ENCODE assay signal across 10 cellular contexts in genomic region chr6:44735631-44735963, GRCh38.
A peak's percentile ranks its signal among the peaks of the same experiment; 100 is the strongest.
DNase-seq lines count a peak whose midpoint lies in the region; ATAC-seq and TF ChIP-seq lines count a peak whose summit lies in the region.
"Had no signal": no experiment of that assay in that cellular context is flagged by ENCODE, and none has a peak within 500 bp of the region (broad histone marks: within the 10 kb centered on the region; RNA-seq: fewer than 3 reads in every experiment).

No MANE protein-coding gene starts in this region.

- H3K36me3 Mint-ChIP-seq in osteocyte (ENCODE audit: unreplicated experiment), result peaks cover 2% of the 10 kb centered on the region

- peak; percentile 19 to 48 for ATAC-seq in activated CD4-positive, CD25-positive, alpha-beta regulatory T cell treated with anti-CD3 and anti-CD28 coated beads, Interleukin-2, amount 50 U/mL, for 24 hours
- no peak for ATAC-seq in GM21576 (IDR thresholded peaks at IDR 0.05; ENCODE audit: unreplicated experiment)

- DNase-seq in activated CD4-positive, CD25-positive, alpha-beta regulatory T cell treated with anti-CD3 and anti-CD28 coated beads, Interleukin-2, amount 50 U/mL, for 72 hours, result no peak
- DNase-seq in HFF-Myc (ENCODE audit: extremely low read depth, low read depth) (peak; percentile 42), T1000 (lab: John Stamatoyannopoulos, UW) (peak; percentile 84), osteocyte (ENCODE audit: extremely low spot score, unreplicated experiment) (peak; percentile 72), cerebellar nuclear complex (lab: John Stamatoyannopoulos, UW) (no peak), dedifferentiated amniotic fluid mesenchymal stem cell (ENCODE audit: extremely low spot score) (no peak)
- DNase-seq: dermis blood vessel endothelial cell, Karpas-422 had no signal

- H3K4me3 ChIP-seq in HFF-Myc (replicated peaks; ENCODE audit: low read depth, low read length), result no peak overlapping the region

- TF ChIP-seq CTCF in HFF-Myc (IDR thresholded peaks at IDR 0.05; ENCODE audit: low read depth, low read length, missing control alignments) (no peak), osteocyte (IDR thresholded peaks at IDR 0.05) (no peak)

- peaks cover 45% of the 10 kb centered on the region for H3K4me1 Mint-ChIP-seq in osteocyte (ENCODE audit: unreplicated experiment)

- H3K27ac Mint-ChIP-seq in osteocyte (ENCODE audit: unreplicated experiment), result no peak overlapping the region

- no peak overlapping the region for H3K4me3 Mint-ChIP-seq in osteocyte (ENCODE audit: unreplicated experiment)

- H3K27me3 Mint-ChIP-seq in osteocyte (ENCODE audit: unreplicated experiment), result no peaks in the 10 kb centered on the region

- no peaks in the 10 kb centered on the region for H3K9me3 Mint-ChIP-seq in osteocyte (ENCODE audit: unreplicated experiment)

Comparison
In these comparisons a context has a peak if more than half of its experiments do, and no peak if none do; other contexts are left out.
1. DNase-seq: peak in HFF-Myc (single experiment), T1000 (single experiment) and osteocyte (single experiment); none in activated CD4-positive, CD25-positive, alpha-beta regulatory T cell treated with anti-CD3 and anti-CD28 coated beads, Interleukin-2, amount 50 U/mL, for 72 hours (single experiment), cerebellar nuclear complex (0 of 2) and dedifferentiated amniotic fluid mesenchymal stem cell (single experiment).